In genomic region chr7:99312316-99313203, GRCh38 we compare ENCODE assay signal across 8 cellular contexts. TPM values are rescaled to one million over a fixed set of nuclear protein-coding genes. Genes with fewer than 3 reads are reported as not detected.
DNase-seq lines count a peak whose midpoint lies in the region; ATAC-seq and TF ChIP-seq lines count a peak whose summit lies in the region.

No MANE protein-coding gene starts in this region.

- H3K4me1 Mint-ChIP-seq in activated CD4-positive, alpha-beta T cell treated with anti-CD3 and anti-CD28 coated beads, Interleukin-2, amount 10 ng/mL, durations not matched to agents 24 days and 14 days: peaks cover 10% of the 10 kb centered on the region

- intact Hi-C loops in activated CD4-positive, alpha-beta T cell treated with anti-CD3 and anti-CD28 coated beads, Interleukin-2, amount 10 ng/mL, durations not matched to agents 24 days and 14 days (cut with micrococcal nuclease): loop anchor here (1.0 to 2.0 kb wide), 2 partner anchors 170 to 272 kb away; no protein-coding TSS in a partner anchor
- intact Hi-C loops in lower lobe of right lung (cut with DNase I): loop anchor here (10.0 kb wide), 1 partner anchor 268 kb away; no protein-coding TSS in a partner anchor

- POLR2A ChIA-PET in AG04449 (lab: Yijun Ruan, JAX): no interaction called here

- TF ChIP-seq CTCF in AG04449 (IDR thresholded peaks at IDR 0.05; ENCODE audit: insufficient read depth, low read length, missing control alignments) (peak; percentile 76), coronary artery (IDR thresholded peaks at IDR 0.05) (peak; percentile 83), lower lobe of right lung (IDR thresholded peaks at IDR 0.05) (peak; percentile 92)

- peaks cover 2% of the 10 kb centered on the region for H3K36me3 Mint-ChIP-seq in activated CD4-positive, alpha-beta T cell treated with anti-CD3 and anti-CD28 coated beads, Interleukin-2, amount 10 ng/mL, durations not matched to agents 24 days and 14 days (ENCODE audit: low read depth)

- DNase-seq in AG04449 (ENCODE audit: low read depth, low spot score) (no peak), NCI-H2196 treated with DMSO at 0.1 percent for 48 hours (lab: John Stamatoyannopoulos, UW; ENCODE audit: unreplicated experiment) (peak; percentile 40), coronary artery (ENCODE audit: low spot score) (no peak), lower lobe of right lung (peak; percentile 64)
- DNase-seq in activated CD4-positive, alpha-beta T cell treated with anti-CD3 and anti-CD28 coated beads, Interleukin-2, amount 10 ng/mL, durations not matched to agents 24 days and 14 days: peak; percentile 92
- DNase-seq in stimulated activated CD8-positive, alpha-beta memory T cell treated with anti-CD3 and anti-CD28 coated beads, Interleukin-12 subunit alpha, Interleukin-12 subunit beta, amount 100 ng/mL, for 24 hours (ENCODE audit: extremely low read depth): peak; percentile 41

- H3K27ac Mint-ChIP-seq in activated CD4-positive, alpha-beta T cell treated with anti-CD3 and anti-CD28 coated beads, Interleukin-2, amount 10 ng/mL, durations not matched to agents 24 days and 14 days: no peak overlapping the region

- peak; percentile 50 for ATAC-seq in GM18498 (IDR thresholded peaks at IDR 0.05; ENCODE audit: unreplicated experiment)
- ATAC-seq in lower lobe of right lung: peak; percentile 84 to 87
- ATAC-seq in HG03469 (IDR thresholded peaks at IDR 0.05; ENCODE audit: unreplicated experiment): no peak

- no peaks in the 10 kb centered on the region for H3K27me3 Mint-ChIP-seq in activated CD4-positive, alpha-beta T cell treated with anti-CD3 and anti-CD28 coated beads, Interleukin-2, amount 10 ng/mL, durations not matched to agents 24 days and 14 days

- H3K9me3 Mint-ChIP-seq in activated CD4-positive, alpha-beta T cell treated with anti-CD3 and anti-CD28 coated beads, Interleukin-2, amount 10 ng/mL, durations not matched to agents 24 days and 14 days: peaks cover 3% of the 10 kb centered on the region

- H3K27ac ChIP-seq in coronary artery (peak overlapping the region in 1 of 2 donors; percentile 69), lower lobe of right lung (no peak overlapping the region)

- H3K4me3 ChIP-seq in AG04449 (ENCODE audit: low read depth, low read length): no peak overlapping the region
- peak overlapping the region; percentile 20 for H3K4me3 ChIP-seq in coronary artery
- no peak overlapping the region for H3K4me3 ChIP-seq in lower lobe of right lung

- H3K4me1 ChIP-seq in lower lobe of right lung: peaks cover 10% of the 10 kb centered on the region

- H3K4me3 Mint-ChIP-seq in activated CD4-positive, alpha-beta T cell treated with anti-CD3 and anti-CD28 coated beads, Interleukin-2, amount 10 ng/mL, durations not matched to agents 24 days and 14 days: no peak overlapping the region

- no peaks in the 10 kb centered on the region for H3K27me3 ChIP-seq in lower lobe of right lung (ENCODE audit: low read depth)

- CTCF ChIA-PET in AG04449 (lab: Yijun Ruan, JAX): interaction anchor here (0.6 to 11.3 kb wide), 49 partner anchors 8 to 351 kb away, joined by 3 to 217 read pairs (median 4); partner anchors contain the start of gene ARPC1A

- no peaks in the 10 kb centered on the region for H3K9me3 ChIP-seq in lower lobe of right lung

- no peaks in the 10 kb centered on the region for H3K36me3 ChIP-seq in lower lobe of right lung

RNA-seq across cellular contexts. Expression of gene ARPC1A, which starts 13.1 kb away (rescaled TPM):
- total RNA-seq in activated CD4-positive, alpha-beta T cell treated with anti-CD3 and anti-CD28 coated beads, Interleukin-2, amount 10 ng/mL, durations not matched to agents 24 days and 14 days: 76.0 and 80.8 TPM in 2 replicates
- 109 TPM for total RNA-seq in lower lobe of right lung

RNA-seq across cellular contexts. Expression of gene MYH16, which starts 39.9 kb away (rescaled TPM):
- total RNA-seq in activated CD4-positive, alpha-beta T cell treated with anti-CD3 and anti-CD28 coated beads, Interleukin-2, amount 10 ng/mL, durations not matched to agents 24 days and 14 days: not detected in 2 replicates
- not detected for total RNA-seq in lower lobe of right lung

Comparison
In these comparisons a context has a peak if more than half of its experiments do, and no peak if none do; other contexts are left out.
1. DNase-seq: peak in NCI-H2196 treated with DMSO at 0.1 percent for 48 hours (single experiment), activated CD4-positive, alpha-beta T cell treated with anti-CD3 and anti-CD28 coated beads, Interleukin-2, amount 10 ng/mL, durations not matched to agents 24 days and 14 days (single experiment), lower lobe of right lung (single experiment) and stimulated activated CD8-positive, alpha-beta memory T cell treated with anti-CD3 and anti-CD28 coated beads, Interleukin-12 subunit alpha, Interleukin-12 subunit beta, amount 100 ng/mL, for 24 hours (single experiment); none in AG04449 (single experiment) and coronary artery (single experiment).
2. Peak in every context shown above with its lines, with median percentiles within 50 percentile points of each other: CTCF ChIP-seq.